Comparison of ENCODE assay signal across 21 cellular contexts in the genomic region with DNA sequence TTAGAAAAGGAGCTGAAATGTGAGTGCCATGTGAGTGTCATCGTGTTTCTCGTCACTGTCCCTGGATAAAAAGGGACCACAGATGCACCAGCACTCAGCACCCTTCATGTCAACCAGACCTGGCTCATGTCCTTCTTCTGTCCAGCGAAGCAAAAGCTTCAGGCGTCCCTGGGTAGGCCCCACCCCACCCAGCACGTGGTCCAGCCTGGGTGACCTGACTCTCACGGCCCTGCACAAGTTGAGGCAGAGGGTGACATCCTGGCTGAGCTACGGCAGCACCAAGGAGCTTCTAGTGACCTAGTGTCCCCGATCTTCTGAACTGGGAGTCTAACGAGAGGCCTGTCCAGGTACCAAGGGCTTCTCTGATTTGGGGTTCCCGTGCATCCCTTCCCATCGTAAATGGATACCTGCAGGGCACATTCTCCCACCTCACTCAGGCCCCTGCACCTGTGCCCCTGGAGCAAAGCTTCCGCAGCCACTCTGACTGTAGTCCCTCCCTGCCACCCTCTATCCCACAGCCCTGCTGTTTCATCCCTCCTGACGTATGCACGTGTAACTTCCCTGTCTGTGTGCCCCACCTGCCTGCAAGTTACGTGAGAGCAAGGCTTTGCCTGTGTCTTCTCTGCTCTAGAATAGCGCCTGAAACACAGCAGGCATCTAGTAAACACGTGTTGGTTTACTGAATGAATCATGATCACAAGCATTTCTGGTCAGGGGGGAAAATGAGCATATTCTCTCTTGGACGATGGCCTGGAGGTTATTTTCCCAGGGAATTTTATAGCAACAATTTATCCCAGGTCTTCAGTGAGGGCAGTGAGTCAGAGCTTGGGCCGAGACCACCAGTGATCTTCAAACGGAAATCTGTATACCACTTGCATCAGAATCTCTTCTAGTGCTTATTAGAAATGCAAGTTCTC. TPM values are rescaled to one million over a fixed set of nuclear protein-coding genes. Genes with fewer than 3 reads are reported as not detected.
A peak's percentile ranks its signal among the peaks of the same experiment; 100 is the strongest.
DNase-seq lines count a peak whose midpoint lies in the region; ATAC-seq, FAIRE-seq and TF ChIP-seq lines count a peak whose summit lies in the region.
"Had no signal": no experiment of that assay in that cellular context is flagged by ENCODE, and none has a peak within 500 bp of the region (broad histone marks: within the 10 kb centered on the region; RNA-seq: fewer than 3 reads in every experiment).

No MANE protein-coding gene starts in this region.

- POLR2A ChIA-PET in A549 (lab: Yijun Ruan, JAX): no interaction called here

- no peaks in the 10 kb centered on the region for H3K27me3 Mint-ChIP-seq in brain
- H3K27me3 Mint-ChIP-seq: activated CD8-positive, alpha-beta T cell treated with anti-CD3 and anti-CD28 coated beads for 36 hours; activated naive CD4-positive, alpha-beta T cell treated with anti-CD3 and anti-CD28 coated beads, Interleukin-2, amount 50 U/mL, for 24 hours; activated T-cell treated with anti-CD3 and anti-CD28 coated beads, Interleukin-2, amount 50 U/mL, for 24 hours; CD4-positive, CD25-positive, alpha-beta regulatory T cell had no signal

- CTCF ChIA-PET in A549 (lab: Yijun Ruan, JAX): interaction anchor here (1.1 to 4.2 kb wide), 4 partner anchors 8 to 435 kb away, joined by 3 to 15 read pairs (median 9); no protein-coding TSS in a partner anchor

- peaks cover 0 to 5% (median 4%) of the 10 kb centered on the region in 5 experiments for H3K9me3 Mint-ChIP-seq in brain
- H3K9me3 Mint-ChIP-seq: activated CD8-positive, alpha-beta T cell treated with anti-CD3 and anti-CD28 coated beads for 36 hours; activated naive CD4-positive, alpha-beta T cell treated with anti-CD3 and anti-CD28 coated beads, Interleukin-2, amount 50 U/mL, for 24 hours; activated T-cell treated with anti-CD3 and anti-CD28 coated beads, Interleukin-2, amount 50 U/mL, for 24 hours; T-helper 1 cell treated with Interleukin-12 subunit alpha and Interleukin-12 subunit beta and Interleukin-4 antibody, amounts not matched to agents 30 μg/mL and 1 μg/mL, for 36 hours had no signal

- 72% methylated on average over 18 of the region's 20 CpGs for WGBS in A549 (ENCODE audit: missing lambda C conversion rate)

- peak in 1 of 2 experiments; percentile 35 for DNase-seq in A549 (ENCODE audit: low read depth in 1 of 2, low spot score in 1 of 2)
- peak; percentile 50 for DNase-seq in LHCN-M2 (ENCODE audit: low read depth)
- peak; percentile 58 for DNase-seq in myocyte (ENCODE audit: low read depth)
- no peak for DNase-seq in DMS 273 (lab: John Stamatoyannopoulos, UW; ENCODE audit: unreplicated experiment)
- no peak for DNase-seq in HUDEP-2 (lab: John Stamatoyannopoulos, UW; ENCODE audit: unreplicated experiment in 76 of 76)
- DNase-seq in effector CD4-positive, alpha-beta T cell: no peak
- DNase-seq: activated CD8-positive, alpha-beta T cell treated with anti-CD3 and anti-CD28 coated beads for 36 hours; CD4-positive, CD25-positive, alpha-beta regulatory T cell; DMS153; MM.1S; Right ventricle myocardium superior had no signal

- H3K4me3 Mint-ChIP-seq in brain: no peak overlapping the region
- H3K4me3 Mint-ChIP-seq: activated CD8-positive, alpha-beta T cell treated with anti-CD3 and anti-CD28 coated beads for 36 hours; activated naive CD4-positive, alpha-beta T cell treated with anti-CD3 and anti-CD28 coated beads, Interleukin-2, amount 50 U/mL, for 24 hours; activated T-cell treated with anti-CD3 and anti-CD28 coated beads, Interleukin-2, amount 50 U/mL, for 24 hours; CD4-positive, CD25-positive, alpha-beta regulatory T cell; T-helper 1 cell treated with Interleukin-12 subunit alpha and Interleukin-12 subunit beta and Interleukin-4 antibody, amounts not matched to agents 30 μg/mL and 1 μg/mL, for 36 hours had no signal

- peak overlapping the region; percentile 31 to 92 (median 90) for H3K27ac Mint-ChIP-seq in brain
- H3K27ac Mint-ChIP-seq: activated CD8-positive, alpha-beta T cell treated with anti-CD3 and anti-CD28 coated beads for 36 hours; activated naive CD4-positive, alpha-beta T cell treated with anti-CD3 and anti-CD28 coated beads, Interleukin-2, amount 50 U/mL, for 24 hours; activated T-cell treated with anti-CD3 and anti-CD28 coated beads, Interleukin-2, amount 50 U/mL, for 24 hours; T-helper 1 cell treated with Interleukin-12 subunit alpha and Interleukin-12 subunit beta and Interleukin-4 antibody, amounts not matched to agents 30 μg/mL and 1 μg/mL, for 36 hours had no signal

- no peak for FAIRE-seq in A549 (lab: Jason Lieb, UNC)

- no peak for TF ChIP-seq CTCF in A549 (IDR thresholded peaks at IDR 0.05)
- TF ChIP-seq CTCF in brain (conservative IDR thresholded peaks at IDR 0.05): no peak

- H3K27ac ChIP-seq in A549: peak overlapping the region; percentile 45 to 47; a peak in 3 of 6 replicates
- H3K27ac ChIP-seq: breast epithelium, gastroesophageal sphincter, neutrophil, VCaP had no signal

- H3K4me2 ChIP-seq in A549: peak overlapping the region; percentile 26; the same call in 2 of the 3 replicates

- no peak for TF ChIP-seq RAD21 in A549 (conservative IDR thresholded peaks at IDR 0.05 in 1 of 2, IDR thresholded peaks at IDR 0.05 in 1 of 2)

- no peak for TF ChIP-seq EP300 in A549 (IDR thresholded peaks at IDR 0.05)

- H3K9me3 ChIP-seq in A549: no peaks in the 10 kb centered on the region
- H3K9me3 ChIP-seq: breast epithelium, gastroesophageal sphincter, neutrophil had no signal

- peaks cover 13% of the 10 kb centered on the region for H3K4me1 ChIP-seq in A549
- H3K4me1 ChIP-seq: breast epithelium, gastroesophageal sphincter had no signal

- ATAC-seq in A549: peak; percentile 36 to 38; a peak in 1 of 6 replicates
- no peak for ATAC-seq in GM21619 (IDR thresholded peaks at IDR 0.05; ENCODE audit: unreplicated experiment)
- ATAC-seq: activated CD8-positive, alpha-beta T cell treated with anti-CD3 and anti-CD28 coated beads for 36 hours; gastroesophageal sphincter; HCT116 had no signal

- peaks cover 40% of the 10 kb centered on the region for H3K4me1 Mint-ChIP-seq in brain
- H3K4me1 Mint-ChIP-seq: activated naive CD4-positive, alpha-beta T cell treated with anti-CD3 and anti-CD28 coated beads, Interleukin-2, amount 50 U/mL, for 24 hours; CD4-positive, CD25-positive, alpha-beta regulatory T cell had no signal

- TF ChIP-seq POLR2A in A549 (IDR thresholded peaks at IDR 0.05; ENCODE audit: low read length): no peak

- H3K4me3 ChIP-seq in A549: no peak overlapping the region
- H3K4me3 ChIP-seq: breast epithelium, gastroesophageal sphincter had no signal

- peaks cover 42% of the 10 kb centered on the region for H3K36me3 Mint-ChIP-seq in brain
- H3K36me3 Mint-ChIP-seq: activated naive CD4-positive, alpha-beta T cell treated with anti-CD3 and anti-CD28 coated beads, Interleukin-2, amount 50 U/mL, for 24 hours; CD4-positive, CD25-positive, alpha-beta regulatory T cell had no signal

TF ChIP-seq in A549, 52 proteins besides CTCF, POLR2A, EP300 and RAD21 (continues in another document):
- no peak for TF ChIP-seq FOSL2 (IDR thresholded peaks at IDR 0.05)
- no peak for TF ChIP-seq FOSL2 (CRISPR knock-in tag; IDR thresholded peaks at IDR 0.05)
- TF ChIP-seq KDM5A (IDR thresholded peaks at IDR 0.05): no peak
- no peak for TF ChIP-seq RCOR1 (IDR thresholded peaks at IDR 0.05; ENCODE audit: low read depth, low read length)
- TF ChIP-seq, protein P1, sequence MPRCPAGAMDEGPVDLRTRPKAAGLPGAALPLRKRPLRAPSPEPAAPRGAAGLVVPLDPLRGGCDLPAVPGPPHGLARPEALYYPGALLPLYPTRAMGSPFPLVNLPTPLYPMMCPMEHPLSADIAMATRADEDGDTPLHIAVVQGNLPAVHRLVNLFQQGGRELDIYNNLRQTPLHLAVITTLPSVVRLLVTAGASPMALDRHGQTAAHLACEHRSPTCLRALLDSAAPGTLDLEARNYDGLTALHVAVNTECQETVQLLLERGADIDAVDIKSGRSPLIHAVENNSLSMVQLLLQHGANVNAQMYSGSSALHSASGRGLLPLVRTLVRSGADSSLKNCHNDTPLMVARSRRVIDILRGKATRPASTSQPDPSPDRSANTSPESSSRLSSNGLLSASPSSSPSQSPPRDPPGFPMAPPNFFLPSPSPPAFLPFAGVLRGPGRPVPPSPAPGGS (IDR thresholded peaks at IDR 0.05): no peak
- no peak for TF ChIP-seq FOXS1 (CRISPR knock-in tag; IDR thresholded peaks at IDR 0.05)
- no peak for TF ChIP-seq MAFK (IDR thresholded peaks at IDR 0.05; ENCODE audit: partially characterized antibody)
- no peak for TF ChIP-seq HDAC2 (IDR thresholded peaks at IDR 0.05)
- TF ChIP-seq NFE2L2 (conservative IDR thresholded peaks at IDR 0.05; ENCODE audit: low read length): no peak
- TF ChIP-seq JUNB (IDR thresholded peaks at IDR 0.05): no peak

RNA-seq across cellular contexts. Expression of gene PSMG4, which starts 38.0 kb away (rescaled TPM):
- 12.9 and 15.0 TPM in 2 replicates for polyA plus RNA-seq in A549 (2011; rRNA removed)
- 66.9 and 80.0 TPM in 2 replicates for polyA plus RNA-seq in A549 (2012; cell fraction: cytosol; rRNA removed)
- 36.7 and 50.6 TPM in 2 replicates for polyA plus RNA-seq in A549 (2012; cell fraction: nucleus; rRNA removed)
- 21.9 to 24.0 TPM (median 23.1 TPM) in 3 replicates for polyA plus RNA-seq in A549 (2017; fragmentation: RNase III; extraction: RNeasy Plus Mini Kit Qiagen cat#74134 plus additional on column Dnase treatment)
- 9.2 and 9.9 TPM in 2 replicates for polyA minus RNA-seq in A549 (2011; rRNA and poly(A)+ RNA removed)
- total RNA-seq in LHCN-M2 (2014; rRNA removed): 29.9 and 30.6 TPM in 2 replicates
- 25.7 TPM for polyA plus RNA-seq in LHCN-M2 (2012)
- polyA plus RNA-seq in brain (ENCODE audit: insufficient read depth, low read depth, low replicate concordance): 20.5 TPM
- 16.8 and 43.0 TPM in 2 replicates for total RNA-seq in myocyte
- polyA plus RNA-seq in myocyte (2012): 29.4 TPM

Comparison
In these comparisons a context has a peak if more than half of its experiments do, and no peak if none do; other contexts are left out.
1. DNase-seq: peak in LHCN-M2 (single experiment) and myocyte (single experiment); none in DMS 273 (single experiment), HUDEP-2 (0 of 76) and effector CD4-positive, alpha-beta T cell (single experiment).